Comparison of ENCODE assay signal across 9 cellular contexts in the genomic region with DNA sequence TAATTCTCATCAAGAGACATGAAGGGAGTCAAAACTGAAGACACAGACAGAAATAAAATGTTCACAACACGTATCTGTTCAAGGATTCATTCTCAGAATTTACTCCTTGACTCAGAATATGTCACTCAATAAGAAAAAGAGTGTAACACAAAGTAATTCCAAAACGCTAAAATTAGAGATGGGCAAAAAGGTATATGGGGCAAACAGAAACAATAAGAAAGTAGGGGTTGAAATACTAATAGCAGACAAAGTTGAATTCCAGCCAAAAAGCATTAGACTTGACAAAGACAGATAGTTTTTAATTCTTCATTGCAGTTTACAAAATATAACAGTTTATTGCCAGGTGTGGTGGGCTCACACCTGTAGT.
"Had no signal": no experiment of that assay in that cellular context is flagged by ENCODE, and none has a peak within 500 bp of the region (broad histone marks: within the 10 kb centered on the region; RNA-seq: fewer than 3 reads in every experiment).

No MANE protein-coding gene starts in this region.

- H3K4me3 Mint-ChIP-seq: HFFc6, IgD-negative memory B cell had no signal

- H3K27me3 Mint-ChIP-seq: IgD-negative memory B cell had no signal

- H3K4me3 ChIP-seq: GM23248, HAP-1 had no signal

- H3K36me3 ChIP-seq: HAP-1 had no signal

- H3K9me3 Mint-ChIP-seq: HFFc6, IgD-negative memory B cell had no signal

- H3K27ac ChIP-seq: GM23248, HL-60 had no signal

- ATAC-seq: HCT116, HepG2 had no signal

- H3K9me3 ChIP-seq: HAP-1 had no signal

- FAIRE-seq: HepG2 had no signal

- H3K9ac ChIP-seq: GM23248 had no signal

- DNase-seq: GM23248, GOT3, H7, HFFc6 had no signal

- H3K27ac Mint-ChIP-seq: HFFc6, IgD-negative memory B cell had no signal

- H3K4me1 ChIP-seq: HAP-1 had no signal
